Comparison of ENCODE assay signal across 10 cellular contexts in genomic region chr9:133132174-133132573, GRCh38. TPM values are rescaled to one million over a fixed set of nuclear protein-coding genes. Genes with fewer than 3 reads are reported as not detected.
DNase-seq lines count a peak whose midpoint lies in the region; ATAC-seq and TF ChIP-seq lines count a peak whose summit lies in the region.
"Had no signal": no experiment of that assay in that cellular context is flagged by ENCODE, and none has a peak within 500 bp of the region (broad histone marks: within the 10 kb centered on the region; RNA-seq: fewer than 3 reads in every experiment).

No MANE protein-coding gene starts in this region.

- H3K27me3 Mint-ChIP-seq in T-helper 2 cell treated with Interferon-gamma antibody and Interleukin-4, amounts not matched to agents 5 μg/mL and 100 μg/mL, for 36 hours (ENCODE audit: low read depth): no peaks in the 10 kb centered on the region
- H3K27me3 Mint-ChIP-seq in glutamatergic neuron (ENCODE audit: unreplicated experiment): peaks cover 11% of the 10 kb centered on the region
- no peaks in the 10 kb centered on the region for H3K27me3 Mint-ChIP-seq in stimulated activated memory B cell treated with anti-CD40 and anti-IgM and Interleukin-4, amounts not matched to agents 10 μg/mL and 1 μg/mL and 100 μg/mL, for 72 hours

- H3K4me3 Mint-ChIP-seq in T-helper 2 cell treated with Interferon-gamma antibody and Interleukin-4, amounts not matched to agents 5 μg/mL and 100 μg/mL, for 36 hours: peak overlapping the region; percentile 18
- H3K4me3 Mint-ChIP-seq in glutamatergic neuron (ENCODE audit: unreplicated experiment): peak overlapping the region; percentile 79
- no peak overlapping the region for H3K4me3 Mint-ChIP-seq in stimulated activated memory B cell treated with anti-CD40 and anti-IgM and Interleukin-4, amounts not matched to agents 10 μg/mL and 1 μg/mL and 100 μg/mL, for 72 hours

- no peaks in the 10 kb centered on the region for H3K9me3 Mint-ChIP-seq in T-helper 2 cell treated with Interferon-gamma antibody and Interleukin-4, amounts not matched to agents 5 μg/mL and 100 μg/mL, for 36 hours
- H3K9me3 Mint-ChIP-seq in glutamatergic neuron (ENCODE audit: unreplicated experiment): peaks cover 18% of the 10 kb centered on the region
- H3K9me3 Mint-ChIP-seq in stimulated activated memory B cell treated with anti-CD40 and anti-IgM and Interleukin-4, amounts not matched to agents 10 μg/mL and 1 μg/mL and 100 μg/mL, for 72 hours: no peaks in the 10 kb centered on the region

- H3K4me1 Mint-ChIP-seq in T-helper 2 cell treated with Interferon-gamma antibody and Interleukin-4, amounts not matched to agents 5 μg/mL and 100 μg/mL, for 36 hours (ENCODE audit: low read depth): peaks cover 48% of the 10 kb centered on the region
- H3K4me1 Mint-ChIP-seq in glutamatergic neuron (ENCODE audit: low read depth, unreplicated experiment): peaks cover 46% of the 10 kb centered on the region
- H3K4me1 Mint-ChIP-seq in stimulated activated memory B cell treated with anti-CD40 and anti-IgM and Interleukin-4, amounts not matched to agents 10 μg/mL and 1 μg/mL and 100 μg/mL, for 72 hours: peaks cover 72% of the 10 kb centered on the region

- peaks cover 16% of the 10 kb centered on the region for H3K36me3 Mint-ChIP-seq in T-helper 2 cell treated with Interferon-gamma antibody and Interleukin-4, amounts not matched to agents 5 μg/mL and 100 μg/mL, for 36 hours (ENCODE audit: low read depth)
- H3K36me3 Mint-ChIP-seq in glutamatergic neuron (ENCODE audit: unreplicated experiment): peaks cover 7% of the 10 kb centered on the region
- peaks cover 11% of the 10 kb centered on the region for H3K36me3 Mint-ChIP-seq in stimulated activated memory B cell treated with anti-CD40 and anti-IgM and Interleukin-4, amounts not matched to agents 10 μg/mL and 1 μg/mL and 100 μg/mL, for 72 hours

- no peak for ATAC-seq in stimulated activated memory B cell treated with anti-CD40 and anti-IgM and Interleukin-4, amounts not matched to agents 10 μg/mL and 1 μg/mL and 100 μg/mL, for 72 hours
- ATAC-seq in GM21526 (IDR thresholded peaks at IDR 0.05; ENCODE audit: low FRiP score, unreplicated experiment) (no peak), GM21825 (IDR thresholded peaks at IDR 0.05; ENCODE audit: unreplicated experiment) (no peak)

- peak overlapping the region; percentile 89 for H3K27ac ChIP-seq in VCaP

- TF ChIP-seq CTCF in VCaP (conservative IDR thresholded peaks at IDR 0.05): no peak
- no peak for TF ChIP-seq CTCF in glutamatergic neuron (IDR thresholded peaks at IDR 0.05; ENCODE audit: partially characterized antibody, unreplicated experiment)
- TF ChIP-seq CTCF in GM10248 (IDR thresholded peaks at IDR 0.05; ENCODE audit: control extremely low read depth, extremely low read depth, low read depth, missing control alignments): no peak

- peak overlapping the region; percentile 100 for H3K27ac Mint-ChIP-seq in T-helper 2 cell treated with Interferon-gamma antibody and Interleukin-4, amounts not matched to agents 5 μg/mL and 100 μg/mL, for 36 hours
- H3K27ac Mint-ChIP-seq in glutamatergic neuron (ENCODE audit: unreplicated experiment): peak overlapping the region; percentile 77
- peak overlapping the region; percentile 98 for H3K27ac Mint-ChIP-seq in stimulated activated memory B cell treated with anti-CD40 and anti-IgM and Interleukin-4, amounts not matched to agents 10 μg/mL and 1 μg/mL and 100 μg/mL, for 72 hours

- POLR2A ChIA-PET in GM10248 (lab: Yijun Ruan, JAX): interaction anchor here (2.0 kb wide), 1 partner anchor 16 kb away, joined by 8 read pairs; no protein-coding TSS in a partner anchor

- CTCF ChIA-PET in GM10248 (lab: Yijun Ruan, JAX): interaction anchor here (2.2 to 14.0 kb wide), 2 partner anchors 14 to 20 kb away, joined by 7 to 257 read pairs; no protein-coding TSS in a partner anchor

- no peak for DNase-seq in T-helper 2 cell treated with Interferon-gamma antibody and Interleukin-4, amounts not matched to agents 5 μg/mL and 100 μg/mL, for 36 hours (ENCODE audit: low spot score)
- DNase-seq in T-helper 2 cell: no peak
- no peak for DNase-seq in glutamatergic neuron
- DNase-seq in GM10248 (ENCODE audit: extremely low spot score): no peak
- DNase-seq: HCEC 1CT; stimulated activated naive CD4-positive, alpha-beta T cell treated with Interleukin-2 at 50 U/mL for 16 hours had no signal

RNA-seq across cellular contexts. Expression of gene RALGDS, which starts 11.1 kb away (rescaled TPM):
- total RNA-seq in glutamatergic neuron (ENCODE audit: unreplicated experiment): 449 TPM

RNA-seq across cellular contexts. Expression of gene GBGT1, which starts 31.5 kb away (rescaled TPM):
- total RNA-seq in glutamatergic neuron (ENCODE audit: unreplicated experiment): 1.3 TPM
